In the genomic region with DNA sequence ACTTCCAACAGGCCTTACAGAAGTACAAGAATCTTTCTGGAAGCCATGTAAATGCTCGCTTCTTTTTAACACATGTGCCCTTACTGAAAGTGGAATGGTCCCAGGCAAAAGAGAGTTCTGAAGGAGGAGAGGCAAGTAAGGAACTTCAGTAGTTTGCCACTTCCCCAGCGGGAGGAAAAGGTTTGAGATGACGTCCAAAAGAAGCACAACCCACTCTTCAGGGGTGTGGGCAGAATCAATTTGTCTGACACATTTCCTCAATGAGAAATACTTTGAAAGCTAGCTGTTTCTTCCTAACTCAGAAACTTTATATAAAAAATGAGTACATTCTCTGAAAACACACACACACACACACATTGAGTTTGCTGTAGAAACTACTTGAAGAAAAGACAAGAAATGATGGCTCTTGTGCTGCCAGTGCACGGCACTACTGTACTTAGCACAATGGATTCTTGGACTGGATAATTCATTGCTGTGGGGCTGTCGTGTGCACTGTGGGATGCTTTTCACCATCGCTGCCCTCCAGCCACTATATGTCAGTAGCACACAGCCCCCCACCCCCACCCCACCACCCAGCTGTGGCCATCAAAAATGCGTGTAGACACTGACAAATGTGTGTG, we compare ENCODE assay signal across 15 cellular contexts.
DNase-seq lines count a peak whose midpoint lies in the region; ATAC-seq, FAIRE-seq and TF ChIP-seq lines count a peak whose summit lies in the region.
"Had no signal": no experiment of that assay in that cellular context is flagged by ENCODE, and none has a peak within 500 bp of the region (broad histone marks: within the 10 kb centered on the region; RNA-seq: fewer than 3 reads in every experiment).

No MANE protein-coding gene starts in this region.

- no peak overlapping the region for H3K4me3 Mint-ChIP-seq in Caco-2 (ENCODE audit: unreplicated experiment)
- H3K4me3 Mint-ChIP-seq in activated CD4-positive, alpha-beta T cell treated with anti-CD3 and anti-CD28 coated beads, Interleukin-2, amount 10 ng/mL, durations not matched to agents 24 days and 14 days = peak overlapping the region; percentile 73
- no peak overlapping the region for H3K4me3 Mint-ChIP-seq in astrocyte (ENCODE audit: unreplicated experiment)
- H3K4me3 Mint-ChIP-seq: memory B cell; stimulated activated naive B cell treated with anti-CD40 and anti-IgM and Interleukin-4, amounts not matched to agents 10 μg/mL and 1 μg/mL and 100 μg/mL, for 72 hours had no signal

- BruUV-seq in Caco-2 (replicated peaks; lab: Mats Ljungman, UMichigan) = no TSS peak

- no peaks in the 10 kb centered on the region for H3K4me1 Mint-ChIP-seq in Caco-2 (ENCODE audit: low read depth, unreplicated experiment)
- H3K4me1 Mint-ChIP-seq in activated CD4-positive, alpha-beta T cell treated with anti-CD3 and anti-CD28 coated beads, Interleukin-2, amount 10 ng/mL, durations not matched to agents 24 days and 14 days = peaks cover 37% of the 10 kb centered on the region
- peaks cover 23% of the 10 kb centered on the region for H3K4me1 Mint-ChIP-seq in astrocyte (ENCODE audit: low read depth, unreplicated experiment)

- H4K20me1 ChIP-seq in astrocyte (ENCODE audit: insufficient read depth, low read length) = peaks cover 71% of the 10 kb centered on the region

- no peaks in the 10 kb centered on the region for H3K27me3 Mint-ChIP-seq in Caco-2 (ENCODE audit: insufficient read depth, unreplicated experiment)
- no peaks in the 10 kb centered on the region for H3K27me3 Mint-ChIP-seq in activated CD4-positive, alpha-beta T cell treated with anti-CD3 and anti-CD28 coated beads, Interleukin-2, amount 10 ng/mL, durations not matched to agents 24 days and 14 days
- no peaks in the 10 kb centered on the region for H3K27me3 Mint-ChIP-seq in astrocyte (ENCODE audit: low read depth, unreplicated experiment)
- H3K27me3 Mint-ChIP-seq: memory B cell; stimulated activated naive B cell treated with anti-CD40 and anti-IgM and Interleukin-4, amounts not matched to agents 10 μg/mL and 1 μg/mL and 100 μg/mL, for 72 hours had no signal

- FAIRE-seq in astrocyte (lab: Jason Lieb, UNC) = no peak
- FAIRE-seq: TTC549 had no signal

- no peak for TF ChIP-seq CTCF in Caco-2 (IDR thresholded peaks at IDR 0.05; ENCODE audit: insufficient read depth in 1 of 2, low read depth in 1 of 2, low read length in 1 of 2, severe bottlenecking in 1 of 2, unreplicated experiment in 1 of 2)
- no peak for TF ChIP-seq CTCF in astrocyte (IDR thresholded peaks at IDR 0.05; ENCODE audit: insufficient read depth, low read depth, low read length)

- H3K27ac ChIP-seq in astrocyte (ENCODE audit: low read depth, low read length) = no peak overlapping the region
- H3K27ac ChIP-seq: colonic mucosa had no signal

- H3K9me3 ChIP-seq in Caco-2 (no peaks in the 10 kb centered on the region), astrocyte (ENCODE audit: insufficient read depth, low read depth, low read length) (no peaks in the 10 kb centered on the region)
- H3K9me3 ChIP-seq: BE2C, colonic mucosa had no signal

- intact Hi-C loops in Caco-2 (cut with micrococcal nuclease; ENCODE audit: unreplicated experiment) = no loop called here
- intact Hi-C loops in activated CD4-positive, alpha-beta T cell treated with anti-CD3 and anti-CD28 coated beads, Interleukin-2, amount 10 ng/mL, durations not matched to agents 24 days and 14 days (cut with micrococcal nuclease) = loop anchor here (5.0 kb wide), 2 partner anchors 62 to 92 kb away; no protein-coding TSS in a partner anchor

- DNase-seq in Caco-2 = no peak
- peak; percentile 78 for DNase-seq in activated CD4-positive, alpha-beta T cell treated with anti-CD3 and anti-CD28 coated beads, Interleukin-2, amount 10 ng/mL, durations not matched to agents 24 days and 14 days
- peak; percentile 34 for DNase-seq in astrocyte (ENCODE audit: low read depth)
- peak; percentile 15 to 36 for DNase-seq in stimulated activated CD4-positive, alpha-beta T cell treated with anti-CD3 and anti-CD28 coated beads, Interleukin-2, amount 100 ng/mL, for 48 hours
- DNase-seq in H4 (ENCODE audit: low spot score) = no peak
- DNase-seq in inferior parietal cortex (ENCODE audit: extremely low spot score) = no peak
- DNase-seq: BE2C; colonic mucosa; NCI-H187; NCI-H748 treated with DMSO at 0.1 percent for 48 hours; stimulated activated naive B cell treated with anti-CD40 and anti-IgM and Interleukin-4, amounts not matched to agents 10 μg/mL and 1 μg/mL and 100 μg/mL, for 72 hours had no signal

- peaks cover 39% of the 10 kb centered on the region for H3K79me2 ChIP-seq in astrocyte (ENCODE audit: insufficient read depth, low read length)

- H3K36me3 ChIP-seq in Caco-2 (ENCODE audit: control insufficient read depth, insufficient read depth, low read length) (no peaks in the 10 kb centered on the region), astrocyte (ENCODE audit: insufficient read depth, low read length) (no peaks in the 10 kb centered on the region)
- H3K36me3 ChIP-seq: BE2C, colonic mucosa had no signal

- no peak for ATAC-seq in HG02973 (IDR thresholded peaks at IDR 0.05; ENCODE audit: unreplicated experiment)
- ATAC-seq in HG03097 (IDR thresholded peaks at IDR 0.05; ENCODE audit: low FRiP score, unreplicated experiment) = no peak

- POLR2A ChIA-PET in Caco-2 (lab: Charles Lee) = no interaction called here

- no peaks in the 10 kb centered on the region for H3K27me3 ChIP-seq in Caco-2 (replicated peaks; ENCODE audit: control insufficient read depth, insufficient read depth, low read length)
- H3K27me3 ChIP-seq in astrocyte (ENCODE audit: insufficient read depth, low read length) = no peaks in the 10 kb centered on the region
- H3K27me3 ChIP-seq: BE2C, colonic mucosa had no signal

- H2AFZ ChIP-seq in astrocyte (ENCODE audit: low read depth, low read length) = no peak overlapping the region

- CTCF ChIA-PET in Caco-2 (lab: Charles Lee) = no interaction called here

- peak overlapping the region; percentile 51 for H3K27ac Mint-ChIP-seq in Caco-2 (ENCODE audit: unreplicated experiment)
- peak overlapping the region; percentile 86 for H3K27ac Mint-ChIP-seq in activated CD4-positive, alpha-beta T cell treated with anti-CD3 and anti-CD28 coated beads, Interleukin-2, amount 10 ng/mL, durations not matched to agents 24 days and 14 days
- peak overlapping the region; percentile 58 for H3K27ac Mint-ChIP-seq in astrocyte (ENCODE audit: unreplicated experiment)
- H3K27ac Mint-ChIP-seq: memory B cell had no signal

- H3K4me3 ChIP-seq in Caco-2 (ENCODE audit: low read depth, low read length) (no peak overlapping the region), astrocyte (ENCODE audit: insufficient read depth, low read depth, low read length) (no peak overlapping the region)
- H3K4me3 ChIP-seq: colonic mucosa had no signal

- no peak overlapping the region for H3K9ac ChIP-seq in astrocyte (ENCODE audit: low read length)

- no peak overlapping the region for H3K4me2 ChIP-seq in astrocyte (ENCODE audit: low read length)

- H3K9me3 Mint-ChIP-seq in Caco-2 (ENCODE audit: unreplicated experiment) = no peaks in the 10 kb centered on the region
- H3K9me3 Mint-ChIP-seq in activated CD4-positive, alpha-beta T cell treated with anti-CD3 and anti-CD28 coated beads, Interleukin-2, amount 10 ng/mL, durations not matched to agents 24 days and 14 days = peaks cover 5% of the 10 kb centered on the region
- no peaks in the 10 kb centered on the region for H3K9me3 Mint-ChIP-seq in astrocyte (ENCODE audit: unreplicated experiment)
- H3K9me3 Mint-ChIP-seq: memory B cell; stimulated activated naive B cell treated with anti-CD40 and anti-IgM and Interleukin-4, amounts not matched to agents 10 μg/mL and 1 μg/mL and 100 μg/mL, for 72 hours had no signal

- no peaks in the 10 kb centered on the region for H3K36me3 Mint-ChIP-seq in Caco-2 (ENCODE audit: insufficient read depth, unreplicated experiment)
- peaks cover 14% of the 10 kb centered on the region for H3K36me3 Mint-ChIP-seq in activated CD4-positive, alpha-beta T cell treated with anti-CD3 and anti-CD28 coated beads, Interleukin-2, amount 10 ng/mL, durations not matched to agents 24 days and 14 days (ENCODE audit: low read depth)
- peaks cover 4% of the 10 kb centered on the region for H3K36me3 Mint-ChIP-seq in astrocyte (ENCODE audit: low read depth, unreplicated experiment)

- no peaks in the 10 kb centered on the region for H3K4me1 ChIP-seq in Caco-2
- H3K4me1 ChIP-seq in astrocyte (ENCODE audit: insufficient read depth, low read length) = no peaks in the 10 kb centered on the region
- H3K4me1 ChIP-seq: colonic mucosa had no signal

Comparison
In these comparisons a context has a peak if more than half of its experiments do, and no peak if none do; other contexts are left out.
1. DNase-seq: peak in activated CD4-positive, alpha-beta T cell treated with anti-CD3 and anti-CD28 coated beads, Interleukin-2, amount 10 ng/mL, durations not matched to agents 24 days and 14 days (single experiment), astrocyte (single experiment) and stimulated activated CD4-positive, alpha-beta T cell treated with anti-CD3 and anti-CD28 coated beads, Interleukin-2, amount 100 ng/mL, for 48 hours (2 of 2); none in Caco-2 (0 of 2), H4 (single experiment) and inferior parietal cortex (single experiment).
2. Peak in every context shown above with its lines, with median percentiles within 50 percentile points of each other: H3K27ac Mint-ChIP-seq.